Comparison of ENCODE assay signal across 14 cellular contexts in the genomic region with DNA sequence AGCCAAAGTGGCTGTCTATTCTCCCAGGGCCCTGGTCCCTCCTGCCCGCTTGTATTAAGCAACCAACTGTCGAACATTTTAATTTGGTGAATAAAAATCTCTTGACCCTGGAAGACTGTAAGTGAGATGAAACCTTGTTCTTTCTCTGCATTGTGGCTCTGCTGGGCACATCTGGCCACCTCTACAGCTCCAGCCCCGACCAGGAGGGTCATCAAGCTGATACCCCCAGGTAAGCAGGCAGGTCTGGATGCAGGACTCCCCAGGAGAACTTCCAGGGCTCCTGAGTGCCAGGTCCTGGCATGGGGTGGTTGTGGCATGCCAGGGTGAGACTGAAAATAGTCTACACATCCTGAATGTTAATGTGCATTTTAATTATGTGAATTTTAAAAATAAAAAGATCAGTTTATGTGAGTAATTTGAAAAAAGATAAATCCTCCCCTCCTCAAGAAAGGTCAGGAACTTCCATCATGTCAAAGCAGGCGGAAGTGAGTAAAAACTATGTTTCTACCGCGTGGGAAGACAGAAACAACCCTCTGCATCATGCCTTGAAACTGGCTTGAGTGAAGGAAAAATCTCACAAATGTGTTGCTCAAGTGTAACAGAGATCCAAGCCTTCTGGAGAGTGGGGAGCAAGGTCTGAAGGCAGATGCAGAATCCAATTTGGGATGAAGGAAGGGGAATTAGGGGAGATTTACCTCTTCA. TPM values are rescaled to one million over a fixed set of nuclear protein-coding genes. Genes with fewer than 3 reads are reported as not detected.
DNase-seq lines count a peak whose midpoint lies in the region; ATAC-seq and TF ChIP-seq lines count a peak whose summit lies in the region.
"Had no signal": no experiment of that assay in that cellular context is flagged by ENCODE, and none has a peak within 500 bp of the region (broad histone marks: within the 10 kb centered on the region; RNA-seq: fewer than 3 reads in every experiment).

No MANE protein-coding gene starts in this region.

- DNase-seq in activated CD4-positive, alpha-beta T cell treated with anti-CD3 and anti-CD28 coated beads for 36 hours = no peak
- no peak for DNase-seq in activated CD4-positive, alpha-beta T cell treated with anti-CD3 and anti-CD28 coated beads, Interleukin-2, amount 50 U/mL, for 4 hours
- DNase-seq in right atrium auricular region (ENCODE audit: low spot score) (peak; percentile 23), left ventricle myocardium superior (no peak), esophagus muscularis mucosa (ENCODE audit: extremely low spot score) (no peak), type B pancreatic cell (ENCODE audit: extremely low spot score, unreplicated experiment) (peak; percentile 42), AG20443 (ENCODE audit: low spot score) (no peak), hypothalamus (lab: John Stamatoyannopoulos, UW) (no peak)
- DNase-seq: C1 segment of cervical spinal cord, IMR-90, Kasumi-1, NCI-H1930, NCI-H524 had no signal

- CTCF ChIA-PET in activated CD4-positive, alpha-beta T cell treated with anti-CD3 and anti-CD28 coated beads for 36 hours (lab: Charles Lee) = no interaction called here

- H3K36me3 ChIP-seq in right atrium auricular region (no peaks in the 10 kb centered on the region), esophagus muscularis mucosa (no peaks in the 10 kb centered on the region)

- H3K4me3 ChIP-seq in right atrium auricular region (no peak overlapping the region), esophagus muscularis mucosa (no peak overlapping the region)

- 41% methylated on average over 6 of the region's 6 CpGs for WGBS in esophagus muscularis mucosa

- H3K4me1 ChIP-seq in right atrium auricular region (peaks cover 0 to 19% of the 10 kb centered on the region in 2 donors), esophagus muscularis mucosa (peaks cover 12 to 56% (median 35%) of the 10 kb centered on the region in 4 donors)

- H3K27me3 ChIP-seq in right atrium auricular region = no peaks in the 10 kb centered on the region
- H3K27me3 ChIP-seq in esophagus muscularis mucosa = no peaks in the 10 kb centered on the region

- intact Hi-C loops in activated CD4-positive, alpha-beta T cell treated with anti-CD3 and anti-CD28 coated beads for 36 hours (cut with DNase I, micrococcal nuclease) = no loop called here
- intact Hi-C loops in left ventricle myocardium superior (cut with micrococcal nuclease) = no loop called here
- intact Hi-C loops in esophagus muscularis mucosa (cut with DNase I) = no loop called here

- H3K9me3 ChIP-seq in right atrium auricular region = peaks cover 0 to under 1% of the 10 kb centered on the region in 2 donors
- no peaks in the 10 kb centered on the region for H3K9me3 ChIP-seq in esophagus muscularis mucosa

- TF ChIP-seq EP300 in esophagus muscularis mucosa (IDR thresholded peaks at IDR 0.05) = no peak

- H3K36me3 Mint-ChIP-seq in activated CD4-positive, alpha-beta T cell treated with anti-CD3 and anti-CD28 coated beads for 36 hours (ENCODE audit: low read depth) = no peaks in the 10 kb centered on the region
- H3K36me3 Mint-ChIP-seq in type B pancreatic cell = no peaks in the 10 kb centered on the region

- peaks cover 15% of the 10 kb centered on the region for H3K4me1 Mint-ChIP-seq in activated CD4-positive, alpha-beta T cell treated with anti-CD3 and anti-CD28 coated beads for 36 hours
- peaks cover 7% of the 10 kb centered on the region for H3K4me1 Mint-ChIP-seq in type B pancreatic cell (ENCODE audit: unreplicated experiment)

- H3K9me3 Mint-ChIP-seq in activated CD4-positive, alpha-beta T cell treated with anti-CD3 and anti-CD28 coated beads for 36 hours (ENCODE audit: low read depth) = no peaks in the 10 kb centered on the region
- no peaks in the 10 kb centered on the region for H3K9me3 Mint-ChIP-seq in type B pancreatic cell

- POLR2A ChIA-PET in activated CD4-positive, alpha-beta T cell treated with anti-CD3 and anti-CD28 coated beads for 36 hours (lab: Charles Lee) = no interaction called here

- peak overlapping the region; percentile 10 for H3K27ac Mint-ChIP-seq in activated CD4-positive, alpha-beta T cell treated with anti-CD3 and anti-CD28 coated beads for 36 hours
- no peak overlapping the region for H3K27ac Mint-ChIP-seq in type B pancreatic cell

- TF ChIP-seq CTCF in right atrium auricular region (IDR thresholded peaks at IDR 0.05) (no peak), esophagus muscularis mucosa (IDR thresholded peaks at IDR 0.05) (no peak), type B pancreatic cell (conservative IDR thresholded peaks at IDR 0.05) (no peak)

- no peak for TF ChIP-seq POLR2A in esophagus muscularis mucosa (IDR thresholded peaks at IDR 0.05; ENCODE audit: low read depth)

- no peak overlapping the region for H3K4me3 Mint-ChIP-seq in activated CD4-positive, alpha-beta T cell treated with anti-CD3 and anti-CD28 coated beads for 36 hours
- H3K4me3 Mint-ChIP-seq in type B pancreatic cell = no peak overlapping the region

- H3K27ac ChIP-seq in right atrium auricular region (no peak overlapping the region), esophagus muscularis mucosa (replicated peaks in 1 of 4) (peak overlapping the region in 3 of 4 donors; percentile 46 to 70 (median 68))

- peak; percentile 74 for ATAC-seq in activated CD4-positive, alpha-beta T cell treated with anti-CD3 and anti-CD28 coated beads for 36 hours
- ATAC-seq in left ventricle myocardium superior = no peak

- peaks cover 18% of the 10 kb centered on the region for H3K27me3 Mint-ChIP-seq in activated CD4-positive, alpha-beta T cell treated with anti-CD3 and anti-CD28 coated beads for 36 hours
- peaks cover 8% of the 10 kb centered on the region for H3K27me3 Mint-ChIP-seq in type B pancreatic cell

RNA-seq across cellular contexts. Expression of a gene that starts 14.9 kb away (rescaled TPM):
- total RNA-seq in activated CD4-positive, alpha-beta T cell treated with anti-CD3 and anti-CD28 coated beads for 36 hours = 1 to 10 TPM in 1 of 2 experiments, under 1 TPM in 1; 0.56 to 1.2 TPM
- total RNA-seq in right atrium auricular region (10 to 100 TPM; 26.8 to 34.7 TPM), left ventricle myocardium superior (19.8 TPM), esophagus muscularis mucosa (100 to 1,000 TPM; 184 to 340 (median 223) TPM), type B pancreatic cell (ENCODE audit: low replicate concordance) (9.3 and 37.9 TPM in 2 replicates)
- total RNA-seq: HT-29 had no signal

Comparison
In these comparisons a context has a peak if more than half of its experiments do, and no peak if none do; other contexts are left out.
1. DNase-seq: peak in right atrium auricular region (single experiment) and type B pancreatic cell (single experiment); none in activated CD4-positive, alpha-beta T cell treated with anti-CD3 and anti-CD28 coated beads for 36 hours (single experiment), activated CD4-positive, alpha-beta T cell treated with anti-CD3 and anti-CD28 coated beads, Interleukin-2, amount 50 U/mL, for 4 hours (0 of 2), left ventricle myocardium superior (single experiment), esophagus muscularis mucosa (single experiment), AG20443 (single experiment) and hypothalamus (0 of 51).
2. H3K27ac ChIP-seq: peak in esophagus muscularis mucosa (3 of 4); none in right atrium auricular region (0 of 2).